In the genomic region with DNA sequence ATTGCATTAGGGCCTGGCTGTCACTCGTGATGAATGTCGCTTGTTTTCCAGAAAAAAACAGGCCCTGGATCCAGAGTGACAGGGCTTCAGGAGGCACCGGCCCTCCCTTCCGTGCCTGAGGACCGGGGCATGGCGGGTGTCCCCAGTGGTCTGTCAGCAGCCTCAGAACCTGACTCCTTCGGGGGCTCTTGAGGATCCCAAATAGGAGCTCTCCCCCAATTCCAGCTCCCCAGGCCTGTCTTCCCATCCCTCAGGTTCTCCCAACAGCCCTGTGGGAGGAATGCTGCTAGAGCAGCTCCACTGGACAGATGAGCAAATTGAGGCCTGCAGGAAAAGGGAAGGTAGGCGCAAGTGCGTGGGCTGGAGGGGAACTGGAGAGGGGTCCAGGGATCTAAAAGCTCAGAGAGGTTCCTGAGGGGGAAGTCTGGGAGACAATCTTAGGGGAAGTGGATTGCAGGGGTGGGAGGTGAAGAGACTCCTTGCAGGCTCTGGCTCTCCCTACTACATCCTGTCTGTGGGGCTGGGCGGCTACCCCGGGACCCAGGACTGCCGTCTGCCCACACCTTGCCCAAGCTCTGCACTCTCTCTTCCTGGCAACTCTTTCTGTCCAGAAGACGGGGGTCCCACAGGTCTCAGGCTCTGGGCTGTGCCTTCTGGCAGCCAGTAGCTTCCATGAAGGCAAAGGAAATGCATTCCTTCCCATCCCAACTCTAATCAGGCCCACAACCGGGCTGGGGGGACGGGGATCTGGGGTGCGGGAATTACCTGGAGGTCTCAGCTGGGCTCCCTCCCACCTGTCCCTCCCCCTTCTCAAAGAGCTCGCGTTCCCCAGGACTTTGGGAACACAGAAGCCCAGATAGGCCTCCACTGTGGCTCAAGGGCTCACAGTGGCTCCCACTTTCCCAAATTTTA, we compare ENCODE assay signal across 16 cellular contexts.
DNase-seq lines count a peak whose midpoint lies in the region; ATAC-seq, FAIRE-seq and TF ChIP-seq lines count a peak whose summit lies in the region.
"Had no signal": no experiment of that assay in that cellular context is flagged by ENCODE, and none has a peak within 500 bp of the region (broad histone marks: within the 10 kb centered on the region; RNA-seq: fewer than 3 reads in every experiment).

No MANE protein-coding gene starts in this region.

- no peaks in the 10 kb centered on the region for H3F3A ChIP-seq in SK-N-SH (replicated peaks; ENCODE audit: insufficient read depth)

- FAIRE-seq in GM12892 (lab: Jason Lieb, UNC) = no peak
- FAIRE-seq: TTC549 had no signal

- no peaks in the 10 kb centered on the region for H3K79me2 ChIP-seq in HCT116 (ENCODE audit: insufficient read depth, low read length)
- H3K79me2 ChIP-seq in SK-N-SH (ENCODE audit: insufficient read depth) = no peaks in the 10 kb centered on the region

- RAD21 ChIA-PET in HCT116 (lab: Charles Lee; ENCODE audit: low non-redundant PET in 1 of 2, low total read pairs in 2 of 2, uncharacterized antibody in 2 of 2, unreplicated experiment in 2 of 2) = no interaction called here

- BruUV-seq in HCT116 (replicated peaks; lab: Mats Ljungman, UMichigan) = no TSS peak

- no peak for TF ChIP-seq CTCF in HCT116 (IDR thresholded peaks at IDR 0.05 in 2 of 3, conservative IDR thresholded peaks at IDR 0.05 in 1 of 3; ENCODE audit: borderline replicate concordance in 1 of 3, insufficient read depth in 1 of 3, low read depth in 2 of 3, low read length in 2 of 3)
- TF ChIP-seq CTCF in SK-N-SH (IDR thresholded peaks at IDR 0.05) = no peak
- TF ChIP-seq CTCF in tibial nerve (IDR thresholded peaks at IDR 0.05) = no peak
- TF ChIP-seq CTCF in ascending aorta (IDR thresholded peaks at IDR 0.05) = no peak

- no peak for TF ChIP-seq POLR2A in HCT116 (IDR thresholded peaks at IDR 0.05; ENCODE audit: borderline replicate concordance, extremely low read depth, insufficient read depth, insufficient read length)
- no peak for TF ChIP-seq POLR2A in tibial nerve (IDR thresholded peaks at IDR 0.05)
- no peak for TF ChIP-seq POLR2A in GM12892 (IDR thresholded peaks at IDR 0.05; ENCODE audit: low read depth, low read length)

- no peaks in the 10 kb centered on the region for H3K27me3 ChIP-seq in HCT116 (ENCODE audit: insufficient read depth, low read length)
- no peaks in the 10 kb centered on the region for H3K27me3 ChIP-seq in SK-N-SH (ENCODE audit: insufficient read depth)
- H3K27me3 ChIP-seq in tibial nerve = no peaks in the 10 kb centered on the region
- no peaks in the 10 kb centered on the region for H3K27me3 ChIP-seq in ascending aorta
- H3K27me3 ChIP-seq: cardiac muscle cell had no signal

- TF ChIP-seq RAD21 in HCT116 (IDR thresholded peaks at IDR 0.05; ENCODE audit: low read depth) = no peak
- TF ChIP-seq RAD21 in SK-N-SH (IDR thresholded peaks at IDR 0.05; ENCODE audit: low read length) = no peak

- no peak for ATAC-seq in HCT116
- ATAC-seq: effector memory CD8-positive, alpha-beta T cell had no signal

- peak overlapping the region; percentile 58 for H3K27ac ChIP-seq in HCT116 (ENCODE audit: low read depth, low read length)
- peak overlapping the region in 1 of 2 experiments; percentile 64; a peak in 2 of 4 replicates for H3K27ac ChIP-seq in SK-N-SH (ENCODE audit: low read depth in 2 of 2, low read length in 1 of 2)
- H3K27ac ChIP-seq in tibial nerve = peak overlapping the region; percentile 56 to 89 (median 74)
- no peak overlapping the region for H3K27ac ChIP-seq in ascending aorta
- H3K27ac ChIP-seq: C4-2B, cardiac muscle cell, tibial artery had no signal

- H3K9me3 ChIP-seq in HCT116 (ENCODE audit: control insufficient read depth in 1 of 2, insufficient read depth in 1 of 2, low read depth in 1 of 2, low read length in 2 of 2) = no peaks in the 10 kb centered on the region
- H3K9me3 ChIP-seq in SK-N-SH = no peaks in the 10 kb centered on the region
- no peaks in the 10 kb centered on the region for H3K9me3 ChIP-seq in tibial nerve
- no peaks in the 10 kb centered on the region for H3K9me3 ChIP-seq in ascending aorta
- H3K9me3 ChIP-seq: tibial artery had no signal

- TF ChIP-seq EP300 in SK-N-SH (IDR thresholded peaks at IDR 0.05; ENCODE audit: borderline replicate concordance in 1 of 2, low read depth in 1 of 2, low read length in 1 of 2) (peak in 1 of 2 experiments; percentile 53; a peak in 1 of 4 replicates), tibial nerve (IDR thresholded peaks at IDR 0.05) (no peak)

- H3K9ac ChIP-seq in HCT116 (ENCODE audit: low read length) = peak overlapping the region; percentile 51
- no peak overlapping the region for H3K9ac ChIP-seq in SK-N-SH

- WGBS in SK-N-SH (ENCODE audit: low lambda C conversion rate) = 81% methylated on average over 9 of the region's 18 CpGs
- WGBS in tibial nerve, 2 donors = 64 to 73% methylated on average over 18 of the region's 18 CpGs

- DNase-seq in HCT116 (ENCODE audit: low read depth, low spot score) = no peak
- DNase-seq in SK-N-SH = no peak
- peak; percentile 12 for DNase-seq in iPS-NIHi7 (ENCODE audit: extremely low spot score)
- DNase-seq in tibial nerve (ENCODE audit: low spot score in 2 of 2) = no peak
- DNase-seq in ascending aorta (ENCODE audit: low spot score in 2 of 2) = no peak
- no peak for DNase-seq in GM12892 (ENCODE audit: insufficient read length)
- no peak for DNase-seq in activated CD4-positive, alpha-beta T cell treated with anti-CD3 and anti-CD28 coated beads for 48 hours
- DNase-seq: activated naive CD4-positive, alpha-beta T cell treated with Interleukin-2 at 50 U/mL for 16 hours; effector memory CD8-positive, alpha-beta T cell; Karpas-422; NCI-H1694 treated with DMSO at 0.1 percent for 48 hours; NCI-H524 treated with DMSO at 0.1 percent for 48 hours; tibial artery had no signal

- no peaks in the 10 kb centered on the region for H3K9me2 ChIP-seq in HCT116 (ENCODE audit: insufficient read depth)
- H3K9me2 ChIP-seq in SK-N-SH = no peaks in the 10 kb centered on the region

- H3K36me3 ChIP-seq in HCT116 (ENCODE audit: control insufficient read depth in 1 of 2, insufficient read depth in 2 of 2, low read length in 2 of 2) (no peaks in the 10 kb centered on the region), SK-N-SH (replicated peaks in 1 of 2; ENCODE audit: control insufficient read depth in 1 of 2, insufficient read depth in 2 of 2, low read length in 1 of 2) (no peaks in the 10 kb centered on the region), tibial nerve (no peaks in the 10 kb centered on the region), ascending aorta (no peaks in the 10 kb centered on the region)
- H3K36me3 ChIP-seq: cardiac muscle cell, tibial artery had no signal

- POLR2A ChIA-PET in HCT116 (lab: Charles Lee) = no interaction called here
- POLR2A ChIA-PET in SK-N-SH (lab: Yijun Ruan, JAX) = interaction anchor here (1.2 kb wide), 1 partner anchor 42 kb away, joined by 3 read pairs; no protein-coding TSS in a partner anchor

- H2AFZ ChIP-seq in HCT116 (ENCODE audit: low read depth, low read length, poor library complexity, severe bottlenecking) (peak overlapping the region; percentile 58), SK-N-SH (ENCODE audit: low read depth) (0 out of 2 replicates have a peak overlapping the region, but pooled peaks have one; percentile 74)

- H3K4me3 ChIP-seq in HCT116 (replicated peaks in 1 of 2; ENCODE audit: low read depth in 1 of 2, low read length in 2 of 2) (peak overlapping the region in 1 of 2 experiments; percentile 54; a peak in 1 of 4 replicates), SK-N-SH (ENCODE audit: low read depth in 2 of 2, low read length in 1 of 2) (no peak overlapping the region), tibial nerve (no peak overlapping the region), ascending aorta (no peak overlapping the region)
- H3K4me3 ChIP-seq: cardiac muscle cell, tibial artery had no signal

- H3K4me1 ChIP-seq in HCT116 (ENCODE audit: control insufficient read depth in 1 of 2, insufficient read depth in 2 of 2, low read length in 2 of 2) (peaks cover 22 to 46% of the 10 kb centered on the region in 2 experiments; a peak in 3 of 4 replicates), SK-N-SH (ENCODE audit: control insufficient read depth in 1 of 2, insufficient read depth in 2 of 2, low read depth in 1 of 2, low read length in 1 of 2) (peaks cover 0 to 69% of the 10 kb centered on the region in 2 experiments; a peak in 1 of 4 replicates), tibial nerve (peaks cover 0 to 17% (median 5%) of the 10 kb centered on the region in 4 donors), ascending aorta (no peaks in the 10 kb centered on the region)

- no peaks in the 10 kb centered on the region for H4K20me1 ChIP-seq in HCT116 (ENCODE audit: insufficient read depth)
- H4K20me1 ChIP-seq in SK-N-SH (ENCODE audit: insufficient read depth) = no peaks in the 10 kb centered on the region

- intact Hi-C loops in HCT116 (cut with micrococcal nuclease) (no loop called here), ascending aorta (cut with DNase I) (no loop called here)

- H3K4me2 ChIP-seq in HCT116 (ENCODE audit: low read length) = peak overlapping the region; percentile 87
- no peak overlapping the region for H3K4me2 ChIP-seq in SK-N-SH

- CTCF ChIA-PET in HCT116 (lab: Charles Lee) = interaction anchor here (2.0 kb wide), 1 partner anchor 8 kb away, joined by 10 read pairs; no protein-coding TSS in a partner anchor
- CTCF ChIA-PET in SK-N-SH (lab: Yijun Ruan, JAX) = interaction anchor here (0.6 to 2.3 kb wide), 5 partner anchors 35 to 472 kb away, joined by 3 to 6 read pairs (median 4); a partner anchor contains a TSS

TF ChIP-seq in HCT116, 20 proteins besides CTCF, POLR2A, EP300 and RAD21 (continues in another document):
- TF ChIP-seq ZNF274 (IDR thresholded peaks at IDR 0.05; ENCODE audit: low read depth, low read length) (no peak), ELF1 (IDR thresholded peaks at IDR 0.05; ENCODE audit: borderline replicate concordance, low read depth) (no peak), FOSL1 (IDR thresholded peaks at IDR 0.05; ENCODE audit: low read depth) (no peak), SRF (IDR thresholded peaks at IDR 0.05; ENCODE audit: low read depth) (no peak), SP1 (IDR thresholded peaks at IDR 0.05; ENCODE audit: low read depth) (no peak)
- TF ChIP-seq, protein P1, sequence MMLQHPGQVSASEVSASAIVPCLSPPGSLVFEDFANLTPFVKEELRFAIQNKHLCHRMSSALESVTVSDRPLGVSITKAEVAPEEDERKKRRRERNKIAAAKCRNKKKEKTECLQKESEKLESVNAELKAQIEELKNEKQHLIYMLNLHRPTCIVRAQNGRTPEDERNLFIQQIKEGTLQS (IDR thresholded peaks at IDR 0.05) = no peak

TF ChIP-seq in SK-N-SH, 30 proteins besides CTCF, POLR2A, EP300 and RAD21 (continues in another document):
- TF ChIP-seq SMC3 (IDR thresholded peaks at IDR 0.05; ENCODE audit: low read depth, low read length) = no peak
- TF ChIP-seq GATA2 (CRISPR knock-in tag; IDR thresholded peaks at IDR 0.05) = no peak
- TF ChIP-seq MEF2A (IDR thresholded peaks at IDR 0.05; ENCODE audit: borderline replicate concordance, low read depth) = no peak

Comparison
In these comparisons a context has a peak if more than half of its experiments do, and no peak if none do; other contexts are left out.
1. H3K27ac ChIP-seq: peak in HCT116 (single experiment) and tibial nerve (4 of 4); none in ascending aorta (0 of 2).